Comparison of ENCODE assay signal across 21 cellular contexts in genomic region chr5:100855940-100856339, GRCh38. TPM values are rescaled to one million over a fixed set of nuclear protein-coding genes. Genes with fewer than 3 reads are reported as not detected.
DNase-seq lines count a peak whose midpoint lies in the region; ATAC-seq, FAIRE-seq and TF ChIP-seq lines count a peak whose summit lies in the region.
"Had no signal": no experiment of that assay in that cellular context is flagged by ENCODE, and none has a peak within 500 bp of the region (broad histone marks: within the 10 kb centered on the region; RNA-seq: fewer than 3 reads in every experiment).

No MANE protein-coding gene starts in this region.

- H3K4me3 ChIP-seq in left ventricle myocardium inferior (no peak overlapping the region), heart right ventricle (no peak overlapping the region), KMS-11 (IDR thresholded peaks at IDR 0.05; ENCODE audit: insufficient read depth, low read depth, low read length) (no peak overlapping the region)
- H3K4me3 ChIP-seq: body of pancreas, hepatocyte, neural progenitor cell had no signal

- H3K27ac ChIP-seq in left ventricle myocardium inferior (replicated peaks), result peak overlapping the region; percentile 45
- H3K27ac ChIP-seq in heart right ventricle, result no peak overlapping the region
- H3K27ac ChIP-seq in KMS-11, result no peak overlapping the region
- H3K27ac ChIP-seq: body of pancreas, foreskin keratinocyte, hepatocyte, neural progenitor cell had no signal

- no peaks in the 10 kb centered on the region for H3K36me3 ChIP-seq in left ventricle myocardium inferior
- H3K36me3 ChIP-seq in heart right ventricle, result peaks cover 0 to 10% (median 0%) of the 10 kb centered on the region in 9 donors
- H3K36me3 ChIP-seq in KMS-11 (ENCODE audit: insufficient read depth), result no peaks in the 10 kb centered on the region
- H3K36me3 ChIP-seq: neural progenitor cell had no signal

- H3K9me3 ChIP-seq in left ventricle myocardium inferior (replicated peaks), result no peaks in the 10 kb centered on the region
- H3K9me3 ChIP-seq in heart right ventricle, result no peaks in the 10 kb centered on the region
- H3K9me3 ChIP-seq: body of pancreas had no signal

- DNase-seq in left ventricle myocardium inferior (no peak), heart right ventricle (no peak), NCI-H1436 (lab: John Stamatoyannopoulos, UW) (no peak), GM19239 (ENCODE audit: insufficient read length, low spot score) (no peak)
- no peak for DNase-seq in activated T-helper 2 cell treated with anti-CD3 and anti-CD28 coated beads, Interferon-gamma antibody, Interleukin-2, Interleukin-4, amounts not matched to agents 10 μg/mL and 5 μg/mL and 100 μg/mL, durations not matched to agents 14 hours and 24 hours and 36 hours (ENCODE audit: low spot score)
- DNase-seq in stimulated activated naive B cell treated with anti-CD40 and anti-IgM and Interleukin-4, amounts not matched to agents 10 μg/mL and 1 μg/mL and 100 μg/mL, for 72 hours, result no peak
- DNase-seq: activated effector memory CD4-positive, alpha-beta T cell treated with Interleukin-2 at 50 U/mL for 16 hours; body of pancreas; DMS153; effector CD8-positive, alpha-beta T cell; foreskin keratinocyte; GDM1; NCI-H1105 treated with DMSO at 0.1 percent for 48 hours; NCI-H2081; NCI-H345 had no signal

- H3K27ac Mint-ChIP-seq in activated T-helper 2 cell treated with anti-CD3 and anti-CD28 coated beads, Interferon-gamma antibody, Interleukin-2, Interleukin-4, amounts not matched to agents 10 μg/mL and 5 μg/mL and 100 μg/mL, durations not matched to agents 14 hours and 24 hours and 36 hours, result peak overlapping the region; percentile 83
- peak overlapping the region; percentile 71 for H3K27ac Mint-ChIP-seq in stimulated activated naive B cell treated with anti-CD40 and anti-IgM and Interleukin-4, amounts not matched to agents 10 μg/mL and 1 μg/mL and 100 μg/mL, for 72 hours
- H3K27ac Mint-ChIP-seq: neural progenitor cell, WTC11 had no signal

- intact Hi-C loops in left ventricle myocardium inferior (cut with micrococcal nuclease) (loop anchor here (10.0 kb wide), 1 partner anchor 49 kb away; the partner anchor contains the start of gene ST8SIA4), heart right ventricle (cut with DNase I) (no loop called here)
- intact Hi-C loops in activated T-helper 2 cell treated with anti-CD3 and anti-CD28 coated beads, Interferon-gamma antibody, Interleukin-2, Interleukin-4, amounts not matched to agents 10 μg/mL and 5 μg/mL and 100 μg/mL, durations not matched to agents 14 hours and 24 hours and 36 hours (cut with micrococcal nuclease), result no loop called here

- TF ChIP-seq CTCF in left ventricle myocardium inferior (IDR thresholded peaks at IDR 0.05; ENCODE audit: borderline replicate concordance) (no peak), heart right ventricle (IDR thresholded peaks at IDR 0.05) (no peak), KMS-11 (conservative IDR thresholded peaks at IDR 0.05; ENCODE audit: low read depth, low read length) (no peak)

- 0 out of 2 replicates have a peak, but pooled peaks cover 12% of the 10 kb centered on the region for H3K79me2 ChIP-seq in KMS-11 (ENCODE audit: insufficient read depth, low read depth)
- H3K79me2 ChIP-seq: hepatocyte had no signal

- 88% methylated on average over 5 of the region's 5 CpGs for WGBS in heart right ventricle, 2 donors

- peaks cover 10% of the 10 kb centered on the region for H3K4me1 ChIP-seq in left ventricle myocardium inferior
- peaks cover 0 to 55% (median 14%) of the 10 kb centered on the region in 9 donors for H3K4me1 ChIP-seq in heart right ventricle
- H3K4me1 ChIP-seq in KMS-11 (ENCODE audit: low read depth, poor library complexity, severe bottlenecking), result peaks cover 83% of the 10 kb centered on the region
- H3K4me1 ChIP-seq: body of pancreas, foreskin keratinocyte, neural progenitor cell had no signal

- no peak overlapping the region for H3K9ac ChIP-seq in KMS-11
- H3K9ac ChIP-seq: neural progenitor cell had no signal

- H4K20me1 ChIP-seq in KMS-11 (ENCODE audit: insufficient read depth), result no peaks in the 10 kb centered on the region

- H3K4me2 ChIP-seq in KMS-11, result peak overlapping the region; percentile 10; the same call in 1 of the 2 replicates
- H3K4me2 ChIP-seq: hepatocyte, neural progenitor cell had no signal

- no peak overlapping the region for H2AFZ ChIP-seq in KMS-11 (ENCODE audit: low read depth)
- H2AFZ ChIP-seq: hepatocyte, neural progenitor cell had no signal

- H3K36me3 Mint-ChIP-seq in activated T-helper 2 cell treated with anti-CD3 and anti-CD28 coated beads, Interferon-gamma antibody, Interleukin-2, Interleukin-4, amounts not matched to agents 10 μg/mL and 5 μg/mL and 100 μg/mL, durations not matched to agents 14 hours and 24 hours and 36 hours (ENCODE audit: low read depth), result peaks cover 72% of the 10 kb centered on the region
- H3K36me3 Mint-ChIP-seq in stimulated activated naive B cell treated with anti-CD40 and anti-IgM and Interleukin-4, amounts not matched to agents 10 μg/mL and 1 μg/mL and 100 μg/mL, for 72 hours, result peaks cover 33 to 39% of the 10 kb centered on the region in 2 donors
- H3K36me3 Mint-ChIP-seq: WTC11 had no signal

- peaks cover 61% of the 10 kb centered on the region for H3K4me1 Mint-ChIP-seq in activated T-helper 2 cell treated with anti-CD3 and anti-CD28 coated beads, Interferon-gamma antibody, Interleukin-2, Interleukin-4, amounts not matched to agents 10 μg/mL and 5 μg/mL and 100 μg/mL, durations not matched to agents 14 hours and 24 hours and 36 hours (ENCODE audit: low read depth)
- peaks cover 31 to 57% of the 10 kb centered on the region in 2 donors for H3K4me1 Mint-ChIP-seq in stimulated activated naive B cell treated with anti-CD40 and anti-IgM and Interleukin-4, amounts not matched to agents 10 μg/mL and 1 μg/mL and 100 μg/mL, for 72 hours
- H3K4me1 Mint-ChIP-seq: neural progenitor cell, WTC11 had no signal

- no peaks in the 10 kb centered on the region for H3K9me3 Mint-ChIP-seq in activated T-helper 2 cell treated with anti-CD3 and anti-CD28 coated beads, Interferon-gamma antibody, Interleukin-2, Interleukin-4, amounts not matched to agents 10 μg/mL and 5 μg/mL and 100 μg/mL, durations not matched to agents 14 hours and 24 hours and 36 hours
- H3K9me3 Mint-ChIP-seq in stimulated activated naive B cell treated with anti-CD40 and anti-IgM and Interleukin-4, amounts not matched to agents 10 μg/mL and 1 μg/mL and 100 μg/mL, for 72 hours, result peaks cover 2 to 13% of the 10 kb centered on the region in 2 donors
- H3K9me3 Mint-ChIP-seq: neural progenitor cell, WTC11 had no signal

- FAIRE-seq in GM19239 (lab: Jason Lieb, UNC), result no peak
- FAIRE-seq: RCC 7860 had no signal

- H3K27me3 ChIP-seq in left ventricle myocardium inferior (ENCODE audit: low read depth) (no peaks in the 10 kb centered on the region), heart right ventricle (no peaks in the 10 kb centered on the region), KMS-11 (ENCODE audit: insufficient read depth, low read depth) (no peaks in the 10 kb centered on the region)
- H3K27me3 ChIP-seq: body of pancreas, foreskin keratinocyte, hepatocyte, neural progenitor cell had no signal

- H3K4me3 Mint-ChIP-seq in activated T-helper 2 cell treated with anti-CD3 and anti-CD28 coated beads, Interferon-gamma antibody, Interleukin-2, Interleukin-4, amounts not matched to agents 10 μg/mL and 5 μg/mL and 100 μg/mL, durations not matched to agents 14 hours and 24 hours and 36 hours (ENCODE audit: low read depth), result peak overlapping the region; percentile 38
- H3K4me3 Mint-ChIP-seq in stimulated activated naive B cell treated with anti-CD40 and anti-IgM and Interleukin-4, amounts not matched to agents 10 μg/mL and 1 μg/mL and 100 μg/mL, for 72 hours, result peak overlapping the region; percentile 27 to 35
- H3K4me3 Mint-ChIP-seq: neural progenitor cell, WTC11 had no signal

- ATAC-seq in heart right ventricle (no peak), GM21528 (IDR thresholded peaks at IDR 0.05; ENCODE audit: low FRiP score, unreplicated experiment) (no peak)
- ATAC-seq in stimulated activated naive B cell treated with anti-CD40 and anti-IgM and Interleukin-4, amounts not matched to agents 10 μg/mL and 1 μg/mL and 100 μg/mL, for 72 hours (replicated peaks), result no peak
- ATAC-seq: body of pancreas, foreskin keratinocyte, WTC11 had no signal

- no peaks in the 10 kb centered on the region for H3K27me3 Mint-ChIP-seq in activated T-helper 2 cell treated with anti-CD3 and anti-CD28 coated beads, Interferon-gamma antibody, Interleukin-2, Interleukin-4, amounts not matched to agents 10 μg/mL and 5 μg/mL and 100 μg/mL, durations not matched to agents 14 hours and 24 hours and 36 hours (ENCODE audit: low read depth)
- H3K27me3 Mint-ChIP-seq in stimulated activated naive B cell treated with anti-CD40 and anti-IgM and Interleukin-4, amounts not matched to agents 10 μg/mL and 1 μg/mL and 100 μg/mL, for 72 hours, result no peaks in the 10 kb centered on the region

RNA-seq across cellular contexts. Expression of gene ST8SIA4, which starts 47.1 kb away (rescaled TPM):
- total RNA-seq in left ventricle myocardium inferior (3.2 TPM), heart right ventricle (10 to 100 TPM in 1 of 10 donors, 1 to 10 TPM in 9; 1.6 to 12.9 (median 5.1) TPM)
- polyA plus RNA-seq in heart right ventricle, result 1 to 10 TPM in 1 of 2 donors, under 1 TPM in 1; 0.70 to 1.5 TPM
- 79.1 and 82.3 TPM in 2 replicates for total RNA-seq in activated T-helper 2 cell treated with anti-CD3 and anti-CD28 coated beads, Interferon-gamma antibody, Interleukin-2, Interleukin-4, amounts not matched to agents 10 μg/mL and 5 μg/mL and 100 μg/mL, durations not matched to agents 14 hours and 24 hours and 36 hours
